In the genomic region with DNA sequence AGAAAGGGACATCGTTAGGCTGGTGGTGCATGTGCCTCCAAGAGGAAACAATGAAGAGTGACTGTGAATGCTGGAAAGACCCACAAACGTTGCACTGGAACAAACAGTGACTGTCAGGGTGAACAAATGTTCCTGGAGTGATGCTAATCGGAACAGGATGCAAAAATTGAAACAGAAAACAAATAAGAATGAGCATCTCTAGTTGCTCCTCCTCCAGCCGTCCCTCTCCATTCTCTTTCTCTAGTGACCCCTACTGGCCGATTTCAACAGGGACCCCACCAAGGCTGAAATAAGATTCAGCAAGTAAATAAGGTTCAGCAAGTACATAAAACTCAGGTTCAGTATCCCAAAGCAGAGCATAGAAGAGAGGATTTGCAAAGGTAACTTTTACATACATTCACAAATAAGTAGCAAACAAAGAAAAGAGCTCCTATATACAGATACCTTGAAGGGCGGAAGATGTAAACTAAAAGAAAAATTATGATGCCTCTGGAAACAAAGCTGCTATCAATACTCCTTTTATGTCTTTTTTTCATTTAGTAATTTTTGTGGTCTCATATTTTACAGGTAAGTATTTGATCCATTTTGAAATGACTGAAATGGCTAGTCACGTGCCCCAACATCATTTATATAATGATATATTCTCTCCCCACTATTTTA, we compare ENCODE assay signal across 9 cellular contexts.
DNase-seq lines count a peak whose midpoint lies in the region; ATAC-seq and TF ChIP-seq lines count a peak whose summit lies in the region.
"Had no signal": no experiment of that assay in that cellular context is flagged by ENCODE, and none has a peak within 500 bp of the region (broad histone marks: within the 10 kb centered on the region; RNA-seq: fewer than 3 reads in every experiment).

No MANE protein-coding gene starts in this region.

- TF ChIP-seq RAD21 in SK-N-SH (IDR thresholded peaks at IDR 0.05; ENCODE audit: low read length): peak; percentile 44

- no peaks in the 10 kb centered on the region for H3K9me2 ChIP-seq in SK-N-SH

- no peak overlapping the region for H3K9ac ChIP-seq in SK-N-SH

- TF ChIP-seq EP300 in SK-N-SH (IDR thresholded peaks at IDR 0.05; ENCODE audit: borderline replicate concordance in 1 of 2, low read depth in 1 of 2, low read length in 1 of 2): no peak

- TF ChIP-seq CTCF in SK-N-SH (IDR thresholded peaks at IDR 0.05): peak; percentile 74

- no peaks in the 10 kb centered on the region for H3K27me3 ChIP-seq in SK-N-SH (ENCODE audit: insufficient read depth)

- DNase-seq in SIG-M5 treated with dmso at 0.1 percent for 504 hours (lab: John Stamatoyannopoulos, UW; ENCODE audit: unreplicated experiment) (peak; percentile 41), SIG-M5 (lab: John Stamatoyannopoulos, UW) (no peak), SK-N-SH (peak; percentile 27), fibroblast of peridontal ligament (ENCODE audit: extremely low read depth) (peak; percentile 62), sciatic nerve (ENCODE audit: low spot score) (no peak), NCI-H2029 (lab: John Stamatoyannopoulos, UW) (no peak)
- DNase-seq in stimulated activated naive CD4-positive, alpha-beta T cell treated with Interleukin-2 at 50 U/mL for 16 hours (lab: John Stamatoyannopoulos, UW): no peak
- DNase-seq: activated naive CD8-positive, alpha-beta T cell treated with anti-CD3 and anti-CD28 coated beads, Interleukin-2, amount 10 ng/mL, durations not matched to agents 7 days and 5 days had no signal

- H3K4me2 ChIP-seq in SK-N-SH: no peak overlapping the region; the same call in 1 of the 2 replicates

- no peaks in the 10 kb centered on the region for H4K20me1 ChIP-seq in SK-N-SH (ENCODE audit: insufficient read depth)

- peak overlapping the region in 1 of 2 experiments; percentile 24; a peak in 1 of 4 replicates for H3K4me3 ChIP-seq in SK-N-SH (ENCODE audit: low read depth in 2 of 2, low read length in 1 of 2)

- no peak overlapping the region for H2AFZ ChIP-seq in SK-N-SH (ENCODE audit: low read depth)

- no peaks in the 10 kb centered on the region for H3F3A ChIP-seq in SK-N-SH (replicated peaks; ENCODE audit: insufficient read depth)

- intact Hi-C loops in sciatic nerve (cut with DNase I): no loop called here

- no peaks in the 10 kb centered on the region for H3K9me3 ChIP-seq in SK-N-SH

- WGBS in SK-N-SH (ENCODE audit: low lambda C conversion rate): 62% methylated on average over 7 of the region's 7 CpGs

- POLR2A ChIA-PET in SK-N-SH (lab: Yijun Ruan, JAX): no interaction called here

- H3K27ac ChIP-seq in SK-N-SH (ENCODE audit: low read depth in 2 of 2, low read length in 1 of 2): no peak overlapping the region

- CTCF ChIA-PET in SK-N-SH (lab: Yijun Ruan, JAX): interaction anchor here (1.5 to 2.0 kb wide), 2 partner anchors 9 to 25 kb away, joined by 3 to 10 read pairs; no protein-coding TSS in a partner anchor

- peak; percentile 62 for ATAC-seq in HG03159 (IDR thresholded peaks at IDR 0.05; ENCODE audit: unreplicated experiment)
- ATAC-seq in sciatic nerve: peak; percentile 42

- no peaks in the 10 kb centered on the region for H3K79me2 ChIP-seq in SK-N-SH (ENCODE audit: insufficient read depth)

- H3K4me1 ChIP-seq in SK-N-SH (ENCODE audit: control insufficient read depth in 1 of 2, insufficient read depth in 2 of 2, low read depth in 1 of 2, low read length in 1 of 2): no peaks in the 10 kb centered on the region

- no peaks in the 10 kb centered on the region for H3K36me3 ChIP-seq in SK-N-SH (replicated peaks in 1 of 2; ENCODE audit: control insufficient read depth in 1 of 2, insufficient read depth in 2 of 2, low read length in 1 of 2)

TF ChIP-seq in SK-N-SH, 30 proteins besides CTCF, POLR2A, EP300 and RAD21:
- peak; percentile 27; the same call in 1 of the 2 replicates for TF ChIP-seq SMC3 (IDR thresholded peaks at IDR 0.05; ENCODE audit: low read depth, low read length)
- TF ChIP-seq RXRA (IDR thresholded peaks at IDR 0.05; ENCODE audit: borderline replicate concordance, low read depth): no peak
- no peak for TF ChIP-seq NFIC (IDR thresholded peaks at IDR 0.05; ENCODE audit: borderline replicate concordance)
- TF ChIP-seq YY1 (IDR thresholded peaks at IDR 0.05; ENCODE audit: low read depth): no peak
TF ChIP-seq in SK-N-SH: peak in this region for 1.

Comparison
In these comparisons a context has a peak if more than half of its experiments do, and no peak if none do; other contexts are left out.
1. DNase-seq: peak in SIG-M5 treated with dmso at 0.1 percent for 504 hours (single experiment), SK-N-SH (single experiment) and fibroblast of peridontal ligament (single experiment); none in SIG-M5 (single experiment), sciatic nerve (single experiment), NCI-H2029 (single experiment) and stimulated activated naive CD4-positive, alpha-beta T cell treated with Interleukin-2 at 50 U/mL for 16 hours (single experiment).